ENCODE assay signal across 1 cellular context in genomic region chr20:50932881-50933280, GRCh38.
TF ChIP-seq lines count a peak whose summit lies in the region.

No MANE protein-coding gene starts in this region.

TF ChIP-seq in HepG2, 621 proteins besides CTCF, POLR2A, EP300 and RAD21:
- TF ChIP-seq TRIM24 (CRISPR knock-in tag; IDR thresholded peaks at IDR 0.05) = no peak
- TF ChIP-seq MED8 (CRISPR knock-in tag; IDR thresholded peaks at IDR 0.05; ENCODE audit: insufficient replicate concordance) = no peak
- TF ChIP-seq ZNF121 (CRISPR knock-in tag; IDR thresholded peaks at IDR 0.05) = no peak
- TF ChIP-seq ZSCAN22 (CRISPR knock-in tag; IDR thresholded peaks at IDR 0.05) = no peak
- TF ChIP-seq ZNF296 (CRISPR knock-in tag; conservative IDR thresholded peaks at IDR 0.05) = no peak
- TF ChIP-seq ZNF781 (CRISPR knock-in tag; IDR thresholded peaks at IDR 0.05; ENCODE audit: borderline replicate concordance, not compliant biosample characterization) = no peak
- no peak for TF ChIP-seq STAT6 (CRISPR knock-in tag; IDR thresholded peaks at IDR 0.05; ENCODE audit: borderline replicate concordance)
- no peak for TF ChIP-seq DMTF1 (CRISPR knock-in tag; IDR thresholded peaks at IDR 0.05)
- TF ChIP-seq NFE2 (CRISPR knock-in tag; IDR thresholded peaks at IDR 0.05) = no peak
- no peak for TF ChIP-seq ZNF775 (CRISPR knock-in tag; IDR thresholded peaks at IDR 0.05; ENCODE audit: borderline replicate concordance)
- TF ChIP-seq MYC (CRISPR knock-in tag; IDR thresholded peaks at IDR 0.05; ENCODE audit: borderline replicate concordance) = no peak
- no peak for TF ChIP-seq ERF (CRISPR knock-in tag; IDR thresholded peaks at IDR 0.05)
- TF ChIP-seq GATAD2A (CRISPR knock-in tag; IDR thresholded peaks at IDR 0.05) = no peak
- TF ChIP-seq EHMT2 (IDR thresholded peaks at IDR 0.05; ENCODE audit: borderline replicate concordance, low read depth, low read length) = no peak
- no peak for TF ChIP-seq ATF7-NPFF (CRISPR knock-in tag; IDR thresholded peaks at IDR 0.05; ENCODE audit: low read depth)
- no peak for TF ChIP-seq ZNF276 (CRISPR knock-in tag; IDR thresholded peaks at IDR 0.05; ENCODE audit: low read depth)
- no peak for TF ChIP-seq RFXAP (CRISPR knock-in tag; IDR thresholded peaks at IDR 0.05; ENCODE audit: borderline replicate concordance)
- no peak for TF ChIP-seq ZEB1 (IDR thresholded peaks at IDR 0.05; ENCODE audit: insufficient replicate concordance, low read depth)
- TF ChIP-seq NFIB (CRISPR knock-in tag; IDR thresholded peaks at IDR 0.05; ENCODE audit: borderline replicate concordance) = no peak
- no peak for TF ChIP-seq ZBTB38 (CRISPR knock-in tag; IDR thresholded peaks at IDR 0.05)
